In genomic region chr3:166844329-166844728, GRCh38 we compare ENCODE assay signal across 18 cellular contexts.
DNase-seq lines count a peak whose midpoint lies in the region; ATAC-seq and TF ChIP-seq lines count a peak whose summit lies in the region.
"Had no signal": no experiment of that assay in that cellular context is flagged by ENCODE, and none has a peak within 500 bp of the region (broad histone marks: within the 10 kb centered on the region; RNA-seq: fewer than 3 reads in every experiment).

No MANE protein-coding gene starts in this region.

- no peaks in the 10 kb centered on the region for H4K20me1 ChIP-seq in mammary epithelial cell (ENCODE audit: insufficient read depth, low read length)
- H4K20me1 ChIP-seq: BLaER1 had no signal

- POLR2A ChIA-PET in MCF 10A (lab: Yijun Ruan, JAX), result no interaction called here

- intact Hi-C loops in MCF 10A (cut with micrococcal nuclease) (no loop called here), mammary epithelial cell (cut with micrococcal nuclease) (no loop called here)

- H3K4me2 ChIP-seq in mammary epithelial cell (ENCODE audit: insufficient read depth, low read depth, low read length), result no peak overlapping the region
- H3K4me2 ChIP-seq: BLaER1 had no signal

- no peaks in the 10 kb centered on the region for H3K9me3 Mint-ChIP-seq in MCF 10A (ENCODE audit: unreplicated experiment)
- peaks cover 7% of the 10 kb centered on the region for H3K9me3 Mint-ChIP-seq in activated T-cell treated with anti-CD3 and anti-CD28 coated beads, Interleukin-2, amount 50 U/mL, for 24 hours
- peaks cover 10% of the 10 kb centered on the region for H3K9me3 Mint-ChIP-seq in activated T-cell treated with anti-CD3 and anti-CD28 coated beads, Interleukin-2, amount 50 U/mL, for 4 hours

- no peaks in the 10 kb centered on the region for H3K4me1 ChIP-seq in mammary epithelial cell (ENCODE audit: insufficient read depth, low read length)
- H3K4me1 ChIP-seq: BLaER1, Caco-2 had no signal

- no peaks in the 10 kb centered on the region for H3K36me3 ChIP-seq in mammary epithelial cell (ENCODE audit: insufficient read depth, low read length)
- H3K36me3 ChIP-seq: BLaER1 had no signal

- ATAC-seq in activated T-cell treated with anti-CD3 and anti-CD28 coated beads, Interleukin-2, amount 50 U/mL, for 4 hours, result no peak
- ATAC-seq: CD8-positive, alpha-beta T cell had no signal

- H2AFZ ChIP-seq in mammary epithelial cell (ENCODE audit: low read depth, low read length), result no peak overlapping the region
- H2AFZ ChIP-seq: GM23248 had no signal

- no peaks in the 10 kb centered on the region for H3K4me1 Mint-ChIP-seq in MCF 10A (ENCODE audit: insufficient read depth, unreplicated experiment)
- no peaks in the 10 kb centered on the region for H3K4me1 Mint-ChIP-seq in activated T-cell treated with anti-CD3 and anti-CD28 coated beads, Interleukin-2, amount 50 U/mL, for 24 hours (ENCODE audit: low read depth)
- no peaks in the 10 kb centered on the region for H3K4me1 Mint-ChIP-seq in activated T-cell treated with anti-CD3 and anti-CD28 coated beads, Interleukin-2, amount 50 U/mL, for 4 hours (ENCODE audit: low read depth)
- H3K4me1 Mint-ChIP-seq: B cell; CD4-positive, CD25-positive, alpha-beta regulatory T cell had no signal

- no peak for TF ChIP-seq CTCF in MCF 10A (IDR thresholded peaks at IDR 0.05; ENCODE audit: unreplicated experiment)
- TF ChIP-seq CTCF in mammary epithelial cell (conservative IDR thresholded peaks at IDR 0.05 in 1 of 2, IDR thresholded peaks at IDR 0.05 in 1 of 2; ENCODE audit: extremely low read depth in 1 of 2, insufficient read depth in 1 of 2, low read depth in 1 of 2, low read length in 2 of 2), result no peak

- no peaks in the 10 kb centered on the region for H3K27me3 Mint-ChIP-seq in MCF 10A (ENCODE audit: insufficient read depth, unreplicated experiment)
- H3K27me3 Mint-ChIP-seq in activated T-cell treated with anti-CD3 and anti-CD28 coated beads, Interleukin-2, amount 50 U/mL, for 24 hours, result no peaks in the 10 kb centered on the region
- H3K27me3 Mint-ChIP-seq in activated T-cell treated with anti-CD3 and anti-CD28 coated beads, Interleukin-2, amount 50 U/mL, for 4 hours (ENCODE audit: low read depth), result no peaks in the 10 kb centered on the region
- H3K27me3 Mint-ChIP-seq: B cell; CD4-positive, CD25-positive, alpha-beta regulatory T cell had no signal

- dilution Hi-C loops in mammary epithelial cell (cut with HindIII; ENCODE audit: low sequenced_read_pairs), result no loop called here

- CTCF ChIA-PET in MCF 10A (lab: Yijun Ruan, JAX), result no interaction called here
- CTCF ChIA-PET in mammary epithelial cell (lab: Charles Lee; ENCODE audit: low non-redundant PET), result no interaction called here

- H3K36me3 Mint-ChIP-seq in MCF 10A (ENCODE audit: insufficient read depth, unreplicated experiment), result no peaks in the 10 kb centered on the region
- H3K36me3 Mint-ChIP-seq in activated T-cell treated with anti-CD3 and anti-CD28 coated beads, Interleukin-2, amount 50 U/mL, for 24 hours (ENCODE audit: low read depth), result no peaks in the 10 kb centered on the region
- no peaks in the 10 kb centered on the region for H3K36me3 Mint-ChIP-seq in activated T-cell treated with anti-CD3 and anti-CD28 coated beads, Interleukin-2, amount 50 U/mL, for 4 hours (ENCODE audit: insufficient read depth)
- H3K36me3 Mint-ChIP-seq: CD4-positive, CD25-positive, alpha-beta regulatory T cell; CD8-positive, alpha-beta T cell had no signal

- BruUV-seq in MCF 10A (replicated peaks; lab: Mats Ljungman, UMichigan), result no TSS peak
- BruUV-seq in mammary epithelial cell (replicated peaks; lab: Mats Ljungman, UMichigan), result no TSS peak

- H3K4me3 Mint-ChIP-seq in MCF 10A (ENCODE audit: unreplicated experiment), result no peak overlapping the region
- H3K4me3 Mint-ChIP-seq in activated T-cell treated with anti-CD3 and anti-CD28 coated beads, Interleukin-2, amount 50 U/mL, for 24 hours, result no peak overlapping the region
- H3K4me3 Mint-ChIP-seq in activated T-cell treated with anti-CD3 and anti-CD28 coated beads, Interleukin-2, amount 50 U/mL, for 4 hours, result no peak overlapping the region
- H3K4me3 Mint-ChIP-seq: B cell; CD4-positive, CD25-positive, alpha-beta regulatory T cell; CD8-positive, alpha-beta T cell had no signal

- H3K9me3 ChIP-seq in mammary epithelial cell (replicated peaks; ENCODE audit: insufficient read depth, low read length), result no peaks in the 10 kb centered on the region
- H3K9me3 ChIP-seq: Caco-2 had no signal

- no peaks in the 10 kb centered on the region for H3K79me2 ChIP-seq in mammary epithelial cell (ENCODE audit: insufficient read depth, low read length)

- no peak overlapping the region for H3K27ac ChIP-seq in mammary epithelial cell (ENCODE audit: insufficient read depth, low read depth, low read length)
- H3K27ac ChIP-seq: 22Rv1, BLaER1, C4-2B, GM23248 had no signal

- in situ Hi-C loops in mammary epithelial cell (cut with MboI; ENCODE audit: low sequenced_read_pairs in 2 of 2), result no loop called here

- DNase-seq in MCF 10A (ENCODE audit: unreplicated experiment) (peak; percentile 34), mammary epithelial cell (no peak), T1000 (lab: John Stamatoyannopoulos, UW) (peak; percentile 15), renal cortical epithelial cell (ENCODE audit: low read depth) (peak; percentile 3)
- DNase-seq in activated T-cell treated with anti-CD3 and anti-CD28 coated beads, Interleukin-2, amount 50 U/mL, for 24 hours, result no peak
- no peak for DNase-seq in activated T-cell treated with anti-CD3 and anti-CD28 coated beads, Interleukin-2, amount 50 U/mL, for 4 hours
- DNase-seq: Caco-2; CD4-positive, CD25-positive, alpha-beta regulatory T cell; CD8-positive, alpha-beta T cell; DMS153; DND-41; GM23248; H7; HCEC 1CT had no signal

- H3K27ac Mint-ChIP-seq in MCF 10A (ENCODE audit: low read depth, unreplicated experiment), result no peak overlapping the region
- H3K27ac Mint-ChIP-seq in activated T-cell treated with anti-CD3 and anti-CD28 coated beads, Interleukin-2, amount 50 U/mL, for 24 hours, result no peak overlapping the region
- H3K27ac Mint-ChIP-seq: B cell; CD4-positive, CD25-positive, alpha-beta regulatory T cell; CD8-positive, alpha-beta T cell had no signal

- H3K27me3 ChIP-seq in mammary epithelial cell (ENCODE audit: insufficient read depth, low read length), result no peaks in the 10 kb centered on the region
- H3K27me3 ChIP-seq: BLaER1 had no signal

- no peak overlapping the region for H3K9ac ChIP-seq in mammary epithelial cell (ENCODE audit: insufficient read depth, low read length)
- H3K9ac ChIP-seq: BLaER1, GM23248 had no signal

- H3K4me3 ChIP-seq in mammary epithelial cell (replicated peaks in 1 of 3; ENCODE audit: insufficient read depth in 1 of 3, low read depth in 2 of 3, low read length in 3 of 3), result no peak overlapping the region
- H3K4me3 ChIP-seq: BLaER1, GM23248 had no signal

Comparison
In these comparisons a context has a peak if more than half of its experiments do, and no peak if none do; other contexts are left out.
1. DNase-seq: peak in MCF 10A (single experiment), T1000 (single experiment) and renal cortical epithelial cell (single experiment); none in mammary epithelial cell (single experiment), activated T-cell treated with anti-CD3 and anti-CD28 coated beads, Interleukin-2, amount 50 U/mL, for 24 hours (single experiment) and activated T-cell treated with anti-CD3 and anti-CD28 coated beads, Interleukin-2, amount 50 U/mL, for 4 hours (single experiment).